In the genomic region with DNA sequence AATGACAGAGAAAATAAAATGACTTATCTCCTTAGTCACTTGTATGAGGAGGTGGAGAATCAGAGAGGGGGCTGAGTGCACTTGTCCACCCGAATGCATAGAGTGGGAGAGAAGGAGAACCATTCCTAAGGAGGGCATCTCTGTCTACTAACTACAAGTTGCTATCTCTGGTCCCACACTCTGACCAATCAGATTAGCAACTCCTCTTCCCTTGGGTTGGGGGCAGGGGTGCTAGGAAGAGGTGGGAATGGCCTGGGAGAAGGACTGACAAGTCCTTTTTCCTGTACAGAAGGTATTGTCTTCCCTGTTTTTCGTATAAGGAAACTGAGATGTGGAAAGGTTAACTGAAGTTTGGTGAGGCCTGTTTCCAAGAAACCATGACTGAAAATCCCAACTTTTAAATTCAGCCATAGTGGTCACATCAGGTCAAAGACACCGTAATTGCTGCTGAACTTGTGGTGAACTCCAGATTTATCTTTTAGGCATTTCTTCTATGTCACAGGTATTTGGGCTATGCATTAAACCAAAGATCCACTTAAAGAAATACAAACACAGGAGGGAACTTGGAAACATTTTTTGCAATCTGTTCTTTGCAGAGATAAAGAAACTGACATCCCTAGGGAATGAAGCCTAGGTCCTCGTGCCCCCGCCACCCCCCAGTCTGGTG, we compare ENCODE assay signal across 28 cellular contexts.
DNase-seq lines count a peak whose midpoint lies in the region; TF ChIP-seq lines count a peak whose summit lies in the region.
"Had no signal": no experiment of that assay in that cellular context is flagged by ENCODE, and none has a peak within 500 bp of the region (broad histone marks: within the 10 kb centered on the region; RNA-seq: fewer than 3 reads in every experiment).

No MANE protein-coding gene starts in this region.

- peaks cover 16% of the 10 kb centered on the region for H3K4me1 Mint-ChIP-seq in Caco-2 (ENCODE audit: low read depth, unreplicated experiment)

- H2AFZ ChIP-seq in PC-9 (no peak overlapping the region), osteoblast (ENCODE audit: low read length) (no peak overlapping the region)

- H3K4me3 ChIP-seq in Caco-2 (ENCODE audit: low read depth, low read length): no peak overlapping the region
- H3K4me3 ChIP-seq in PC-9: no peak overlapping the region
- no peak overlapping the region for H3K4me3 ChIP-seq in esophagus muscularis mucosa
- no peak overlapping the region for H3K4me3 ChIP-seq in osteoblast (ENCODE audit: insufficient read depth, low read length)
- H3K4me3 ChIP-seq: breast epithelium, left lung, SK-N-MC, thyroid gland had no signal

- 78% methylated on average over 5 of the region's 5 CpGs for WGBS in esophagus muscularis mucosa

- H3K4me2 ChIP-seq in PC-9 (0 out of 2 replicates have a peak overlapping the region, but pooled peaks have one; percentile 11), osteoblast (ENCODE audit: insufficient read depth, low read length) (peak overlapping the region; percentile 34)

- TF ChIP-seq EP300 in esophagus muscularis mucosa (IDR thresholded peaks at IDR 0.05): no peak

- intact Hi-C loops in Caco-2 (cut with micrococcal nuclease; ENCODE audit: unreplicated experiment) (loop anchor here (5.0 to 10.0 kb wide), 2 partner anchors 190 to 313 kb away; a partner anchor contains a TSS), PC-9 (cut with micrococcal nuclease; ENCODE audit: unreplicated experiment) (loop anchor here (5.0 kb wide), 2 partner anchors 98 to 313 kb away; a partner anchor contains a TSS), esophagus muscularis mucosa (cut with DNase I) (no loop called here)

- H3K36me3 ChIP-seq in Caco-2 (ENCODE audit: control insufficient read depth, insufficient read depth, low read length): no peaks in the 10 kb centered on the region
- no peaks in the 10 kb centered on the region for H3K36me3 ChIP-seq in PC-9 (ENCODE audit: low read depth)
- no peaks in the 10 kb centered on the region for H3K36me3 ChIP-seq in esophagus muscularis mucosa
- H3K36me3 ChIP-seq in osteoblast (ENCODE audit: insufficient read depth, low read length): no peaks in the 10 kb centered on the region
- H3K36me3 ChIP-seq: breast epithelium, left lung, thyroid gland had no signal

- TF ChIP-seq CTCF in Caco-2 (IDR thresholded peaks at IDR 0.05; ENCODE audit: insufficient read depth in 1 of 2, low read depth in 1 of 2, low read length in 1 of 2, severe bottlenecking in 1 of 2, unreplicated experiment in 1 of 2) (no peak), PC-9 (conservative IDR thresholded peaks at IDR 0.05) (no peak), esophagus muscularis mucosa (IDR thresholded peaks at IDR 0.05) (no peak), osteoblast (IDR thresholded peaks at IDR 0.05; ENCODE audit: extremely low read depth, low read depth, low read length) (no peak), GM10248 (IDR thresholded peaks at IDR 0.05; ENCODE audit: control extremely low read depth, extremely low read depth, low read depth, missing control alignments) (no peak)

- peak in 1 of 2 experiments; percentile 23 for DNase-seq in Caco-2
- DNase-seq in PC-9: no peak
- DNase-seq in esophagus muscularis mucosa (ENCODE audit: extremely low spot score): peak; percentile 62
- DNase-seq in osteoblast (ENCODE audit: insufficient read length, low spot score, missing footprints): no peak
- DNase-seq in GM10248 (ENCODE audit: extremely low spot score): no peak
- no peak for DNase-seq in activated CD8-positive, alpha-beta memory T cell treated with anti-CD3 and anti-CD28 coated beads, Interleukin-2, amount 50 U/mL, for 48 hours
- DNase-seq in retina: no peak
- DNase-seq: activated CD4-positive, alpha-beta memory T cell treated with anti-CD3 and anti-CD28 coated beads, Interleukin-2, amount 10 ng/mL, durations not matched to agents 7 days and 5 days; activated CD8-positive, alpha-beta memory T cell treated with anti-CD3 and anti-CD28 coated beads, Interleukin-2, amount 50 U/mL, for 4 hours; activated naive CD4-positive, alpha-beta T cell treated with anti-CD3 and anti-CD28 coated beads for 36 hours; amniotic stem cell; C1 segment of cervical spinal cord; Calu3; DMS79 treated with DMSO at 0.1 percent for 48 hours; glutamatergic neuron; KBM-7; left lung; NCI-H1105 treated with DMSO at 0.1 percent for 48 hours; NCI-H2029; NCI-H526 treated with DMSO at 0.1 percent for 48 hours; PC-3; stimulated activated CD4-positive, alpha-beta T cell treated with anti-CD3 and anti-CD28 coated beads, Interleukin-12 subunit alpha, Interleukin-12 subunit beta, amount 100 ng/mL, for 4 hours; stimulated activated CD4-positive, alpha-beta T cell treated with anti-CD3 and anti-CD28 coated beads, Interleukin-2, amount 100 ng/mL, for 48 hours; T-helper 17 cell; thyroid gland had no signal

- H3K9me3 ChIP-seq in Caco-2 (no peaks in the 10 kb centered on the region), PC-9 (ENCODE audit: insufficient read depth, low read depth) (no peaks in the 10 kb centered on the region), esophagus muscularis mucosa (no peaks in the 10 kb centered on the region), osteoblast (ENCODE audit: low read depth, low read length) (no peaks in the 10 kb centered on the region)
- H3K9me3 ChIP-seq: breast epithelium, left lung, thyroid gland had no signal

- H3K27me3 ChIP-seq in Caco-2 (replicated peaks; ENCODE audit: control insufficient read depth, insufficient read depth, low read length) (no peaks in the 10 kb centered on the region), PC-9 (ENCODE audit: insufficient read depth, low read depth) (no peaks in the 10 kb centered on the region), esophagus muscularis mucosa (no peaks in the 10 kb centered on the region), osteoblast (ENCODE audit: insufficient read depth, low read length) (no peaks in the 10 kb centered on the region)
- H3K27me3 ChIP-seq: breast epithelium, left lung, thyroid gland had no signal

- H3K36me3 Mint-ChIP-seq in Caco-2 (ENCODE audit: insufficient read depth, unreplicated experiment): no peaks in the 10 kb centered on the region

- H3K27ac Mint-ChIP-seq in Caco-2 (ENCODE audit: unreplicated experiment): peak overlapping the region; percentile 63
- H3K27ac Mint-ChIP-seq: activated CD4-positive, alpha-beta memory T cell treated with anti-CD3 and anti-CD28 coated beads, Interleukin-2, amount 10 ng/mL, durations not matched to agents 7 days and 5 days; activated naive CD4-positive, alpha-beta T cell treated with anti-CD3 and anti-CD28 coated beads for 36 hours; activated T-helper 1 cell treated with anti-CD3 and anti-CD28 coated beads, Interleukin-12 subunit alpha, Interleukin-12 subunit beta, Interleukin-2, Interleukin-4 antibody, amounts not matched to agents 30 ng/mL and 10 ng/mL and 1 ng/mL, durations not matched to agents 14 hours and 24 hours and 36 hours had no signal

- H3F3A ChIP-seq in PC-9 (ENCODE audit: insufficient read depth, low read depth): peaks cover 6% of the 10 kb centered on the region; the same call in 1 of the 2 replicates

- BruUV-seq in Caco-2 (replicated peaks; lab: Mats Ljungman, UMichigan): no TSS peak
- BruUV-seq in PC-9 (replicated peaks; lab: Mats Ljungman, UMichigan): no TSS peak

- H3K4me1 ChIP-seq in Caco-2 (peaks cover 45% of the 10 kb centered on the region), PC-9 (replicated peaks; ENCODE audit: insufficient read depth) (peaks cover 24% of the 10 kb centered on the region), esophagus muscularis mucosa (peaks cover 0 to 8% (median 0%) of the 10 kb centered on the region in 4 donors), osteoblast (ENCODE audit: insufficient read depth, low read length) (peaks cover 58% of the 10 kb centered on the region)
- H3K4me1 ChIP-seq: breast epithelium, left lung had no signal

- H3K9me2 ChIP-seq in PC-9 (ENCODE audit: insufficient read depth): no peaks in the 10 kb centered on the region

- CTCF ChIA-PET in Caco-2 (lab: Charles Lee) (no interaction called here), PC-9 (lab: Charles Lee) (no interaction called here), GM10248 (lab: Yijun Ruan, JAX) (no interaction called here)

- H3K27me3 Mint-ChIP-seq in Caco-2 (ENCODE audit: insufficient read depth, unreplicated experiment): no peaks in the 10 kb centered on the region
- H3K27me3 Mint-ChIP-seq: T-helper 17 cell had no signal

- no peak for TF ChIP-seq POLR2A in esophagus muscularis mucosa (IDR thresholded peaks at IDR 0.05; ENCODE audit: low read depth)

- H3K79me2 ChIP-seq in PC-9 (ENCODE audit: low read depth) (no peaks in the 10 kb centered on the region), osteoblast (ENCODE audit: insufficient read depth, low read length) (no peaks in the 10 kb centered on the region)

- no peaks in the 10 kb centered on the region for H4K20me1 ChIP-seq in PC-9 (ENCODE audit: insufficient read depth)
- H4K20me1 ChIP-seq in osteoblast (ENCODE audit: insufficient read depth, low read length): no peaks in the 10 kb centered on the region

- POLR2A ChIA-PET in Caco-2 (lab: Charles Lee) (no interaction called here), PC-9 (lab: Charles Lee; ENCODE audit: unreplicated experiment) (no interaction called here), GM10248 (lab: Yijun Ruan, JAX) (no interaction called here)

- H3K4me3 Mint-ChIP-seq in Caco-2 (ENCODE audit: unreplicated experiment): no peak overlapping the region
- H3K4me3 Mint-ChIP-seq: activated CD4-positive, alpha-beta memory T cell treated with anti-CD3 and anti-CD28 coated beads, Interleukin-2, amount 10 ng/mL, durations not matched to agents 7 days and 5 days; activated naive CD4-positive, alpha-beta T cell treated with anti-CD3 and anti-CD28 coated beads for 36 hours; activated T-helper 1 cell treated with anti-CD3 and anti-CD28 coated beads, Interleukin-12 subunit alpha, Interleukin-12 subunit beta, Interleukin-2, Interleukin-4 antibody, amounts not matched to agents 30 ng/mL and 10 ng/mL and 1 ng/mL, durations not matched to agents 14 hours and 24 hours and 36 hours; T-helper 17 cell had no signal

- H3K27ac ChIP-seq in PC-9 (no peak overlapping the region), esophagus muscularis mucosa (replicated peaks in 1 of 4) (no peak overlapping the region), osteoblast (ENCODE audit: low read depth, low read length) (peak overlapping the region; percentile 73)
- H3K27ac ChIP-seq: breast epithelium, left lung, SK-N-MC, thyroid gland had no signal

- H3K9me3 Mint-ChIP-seq in Caco-2 (ENCODE audit: unreplicated experiment): no peaks in the 10 kb centered on the region
- H3K9me3 Mint-ChIP-seq: activated naive CD4-positive, alpha-beta T cell treated with anti-CD3 and anti-CD28 coated beads for 36 hours had no signal
